In the genomic region with DNA sequence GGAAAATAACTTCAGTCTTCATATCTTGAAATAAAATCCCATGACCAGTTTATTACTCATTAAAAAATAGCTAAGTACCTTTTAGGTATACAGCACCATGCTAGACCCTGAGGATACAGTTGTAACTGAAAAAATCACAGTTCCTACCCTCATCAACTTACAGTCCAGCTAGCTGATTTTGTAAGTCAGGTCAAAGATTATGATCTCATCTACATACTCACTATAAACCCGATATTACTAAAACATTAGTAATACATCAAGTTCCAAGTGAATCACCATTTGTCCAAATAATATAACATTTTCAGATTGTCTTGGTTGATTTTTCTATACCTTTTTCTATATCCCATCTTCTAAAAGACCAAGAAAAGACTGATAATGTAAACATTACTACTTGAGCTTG, we compare ENCODE assay signal across 13 cellular contexts.
"Had no signal": no experiment of that assay in that cellular context is flagged by ENCODE, and none has a peak within 500 bp of the region (broad histone marks: within the 10 kb centered on the region; RNA-seq: fewer than 3 reads in every experiment).

No MANE protein-coding gene starts in this region.

- H3K4me3 ChIP-seq: esophagus muscularis mucosa, right atrium auricular region, tibial nerve, vagina had no signal

- H3K27ac ChIP-seq: brain microvascular endothelial cell, esophagus muscularis mucosa, right atrium auricular region, tibial nerve, vagina had no signal

- H3K9me3 ChIP-seq: esophagus muscularis mucosa, right atrium auricular region, tibial nerve, vagina had no signal

- H3K27me3 ChIP-seq: brain microvascular endothelial cell, esophagus muscularis mucosa, right atrium auricular region, tibial nerve, vagina had no signal

- H3K36me3 ChIP-seq: brain microvascular endothelial cell, esophagus muscularis mucosa, right atrium auricular region, tibial nerve, vagina had no signal

- ATAC-seq: natural killer cell; stimulated activated effector memory CD8-positive, alpha-beta T cell treated with anti-CD3 and anti-CD28 coated beads, Interleukin-12 subunit alpha, Interleukin-12 subunit beta, amount 100 ng/mL, for 72 hours had no signal

- H3K4me1 ChIP-seq: vagina had no signal

- DNase-seq: activated CD4-positive, alpha-beta T cell treated with anti-CD3 and anti-CD28 coated beads, Interleukin-2, amount 10 ng/mL, durations not matched to agents 7 days and 5 days; activated CD4-positive, CD25-positive, alpha-beta regulatory T cell; amniotic stem cell; brain microvascular endothelial cell; dermis blood vessel endothelial cell; endodermal cell; hypothalamus; natural killer cell had no signal
